20 cellular contexts compared by ENCODE assay signal in genomic region chr13:112982281-112983041, GRCh38. TPM values are rescaled to one million over a fixed set of nuclear protein-coding genes. Genes with fewer than 3 reads are reported as not detected.
DNase-seq lines count a peak whose midpoint lies in the region; ATAC-seq and TF ChIP-seq lines count a peak whose summit lies in the region.
"Had no signal": no experiment of that assay in that cellular context is flagged by ENCODE, and none has a peak within 500 bp of the region (broad histone marks: within the 10 kb centered on the region; RNA-seq: fewer than 3 reads in every experiment).

No MANE protein-coding gene starts in this region.

- no peaks in the 10 kb centered on the region for H3K36me3 Mint-ChIP-seq in activated T-helper 2 cell treated with anti-CD3 and anti-CD28 coated beads, Interferon-gamma antibody, Interleukin-2, Interleukin-4, amounts not matched to agents 10 μg/mL and 5 μg/mL and 100 μg/mL, durations not matched to agents 14 hours and 24 hours and 36 hours (ENCODE audit: low read depth)
- H3K36me3 Mint-ChIP-seq: IgD-negative memory B cell, natural killer cell had no signal

- H3K27ac ChIP-seq in caudate nucleus (ENCODE audit: low read depth, low read length) (peak overlapping the region; percentile 58), layer of hippocampus (ENCODE audit: low read depth, low read length) (peak overlapping the region; percentile 52), stomach (peak overlapping the region; percentile 4 to 48 (median 38))

- no peak overlapping the region for H3K27ac Mint-ChIP-seq in activated T-helper 2 cell treated with anti-CD3 and anti-CD28 coated beads, Interferon-gamma antibody, Interleukin-2, Interleukin-4, amounts not matched to agents 10 μg/mL and 5 μg/mL and 100 μg/mL, durations not matched to agents 14 hours and 24 hours and 36 hours
- H3K27ac Mint-ChIP-seq: natural killer cell; stimulated activated naive CD8-positive, alpha-beta T cell treated with anti-CD3 and anti-CD28 coated beads, Interleukin-15, Interleukin-2, amounts not matched to agents 100 ng/mL and 50 ng/mL, for 24 hours had no signal

- TF ChIP-seq CTCF in stomach (IDR thresholded peaks at IDR 0.05): no peak

- peaks cover 0 to 31% (median 20%) of the 10 kb centered on the region in 4 donors for H3K4me1 ChIP-seq in stomach

- H3K27me3 ChIP-seq in layer of hippocampus (ENCODE audit: control insufficient read depth, insufficient read depth, low read length): peaks cover 2% of the 10 kb centered on the region
- H3K27me3 ChIP-seq in stomach: peaks cover 0 to 19% (median 0%) of the 10 kb centered on the region in 3 donors
- H3K27me3 ChIP-seq: body of pancreas had no signal

- no peak overlapping the region for H3K4me3 Mint-ChIP-seq in activated T-helper 2 cell treated with anti-CD3 and anti-CD28 coated beads, Interferon-gamma antibody, Interleukin-2, Interleukin-4, amounts not matched to agents 10 μg/mL and 5 μg/mL and 100 μg/mL, durations not matched to agents 14 hours and 24 hours and 36 hours (ENCODE audit: low read depth)
- H3K4me3 Mint-ChIP-seq: IgD-negative memory B cell; natural killer cell; stimulated activated naive CD8-positive, alpha-beta T cell treated with anti-CD3 and anti-CD28 coated beads, Interleukin-15, Interleukin-2, amounts not matched to agents 100 ng/mL and 50 ng/mL, for 24 hours had no signal

- no peaks in the 10 kb centered on the region for H3K9me3 Mint-ChIP-seq in activated T-helper 2 cell treated with anti-CD3 and anti-CD28 coated beads, Interferon-gamma antibody, Interleukin-2, Interleukin-4, amounts not matched to agents 10 μg/mL and 5 μg/mL and 100 μg/mL, durations not matched to agents 14 hours and 24 hours and 36 hours
- H3K9me3 Mint-ChIP-seq: IgD-negative memory B cell; natural killer cell; stimulated activated naive CD8-positive, alpha-beta T cell treated with anti-CD3 and anti-CD28 coated beads, Interleukin-15, Interleukin-2, amounts not matched to agents 100 ng/mL and 50 ng/mL, for 24 hours had no signal

- in situ Hi-C loops in G401 (cut with HindIII; ENCODE audit: low sequenced_read_pairs): no loop called here

- no peaks in the 10 kb centered on the region for H3K4me1 Mint-ChIP-seq in activated T-helper 2 cell treated with anti-CD3 and anti-CD28 coated beads, Interferon-gamma antibody, Interleukin-2, Interleukin-4, amounts not matched to agents 10 μg/mL and 5 μg/mL and 100 μg/mL, durations not matched to agents 14 hours and 24 hours and 36 hours (ENCODE audit: low read depth)
- H3K4me1 Mint-ChIP-seq: IgD-negative memory B cell, natural killer cell had no signal

- TF ChIP-seq POLR2A in stomach (IDR thresholded peaks at IDR 0.05): no peak

- H3K36me3 ChIP-seq in stomach: no peaks in the 10 kb centered on the region

- no peaks in the 10 kb centered on the region for H3K9me3 ChIP-seq in stomach
- H3K9me3 ChIP-seq: body of pancreas had no signal

- ATAC-seq in HG02642 (IDR thresholded peaks at IDR 0.05; ENCODE audit: poor library complexity, unreplicated experiment) (no peak), left lobe of liver (no peak)
- ATAC-seq: body of pancreas, natural killer cell had no signal

- WGBS in stomach, 5 donors: 76 to 91% (median 87%) methylated on average over 26 to 33 of the region's 33 CpGs

- H3K27me3 Mint-ChIP-seq in activated T-helper 2 cell treated with anti-CD3 and anti-CD28 coated beads, Interferon-gamma antibody, Interleukin-2, Interleukin-4, amounts not matched to agents 10 μg/mL and 5 μg/mL and 100 μg/mL, durations not matched to agents 14 hours and 24 hours and 36 hours (ENCODE audit: low read depth): no peaks in the 10 kb centered on the region
- H3K27me3 Mint-ChIP-seq: stimulated activated naive CD8-positive, alpha-beta T cell treated with anti-CD3 and anti-CD28 coated beads, Interleukin-15, Interleukin-2, amounts not matched to agents 100 ng/mL and 50 ng/mL, for 24 hours had no signal

- TF ChIP-seq EP300 in stomach (IDR thresholded peaks at IDR 0.05): no peak

- DNase-seq in G401 (ENCODE audit: low spot score) (peak; percentile 70), caudate nucleus (lab: John Stamatoyannopoulos, UW) (no peak), stomach (no peak), left lobe of liver (ENCODE audit: low spot score) (no peak), occipital lobe (lab: John Stamatoyannopoulos, UW) (no peak)
- no peak for DNase-seq in activated T-helper 2 cell treated with anti-CD3 and anti-CD28 coated beads, Interferon-gamma antibody, Interleukin-2, Interleukin-4, amounts not matched to agents 10 μg/mL and 5 μg/mL and 100 μg/mL, durations not matched to agents 14 hours and 24 hours and 36 hours (ENCODE audit: low spot score)
- DNase-seq: activated CD4-positive, alpha-beta T cell treated with anti-CD3 and anti-CD28 coated beads, Interleukin-2, amount 50 U/mL, for 1 hour; activated CD8-positive, alpha-beta memory T cell treated with anti-CD3 and anti-CD28 coated beads, Interleukin-2, amount 50 U/mL, for 4 hours; body of pancreas; C1 segment of cervical spinal cord; kidney; natural killer cell; NCI-H1417 treated with DMSO at 0.1 percent for 48 hours; stimulated activated CD4-positive, alpha-beta T cell treated with anti-CD3 and anti-CD28 coated beads, Interleukin-2, amount 100 ng/mL, for 48 hours; T-helper 1 cell had no signal

- H3K4me3 ChIP-seq in stomach: peak overlapping the region in 2 of 4 donors; percentile 9 to 16
- H3K4me3 ChIP-seq: body of pancreas had no signal

- intact Hi-C loops in stomach (cut with DNase I; ENCODE audit: low total_unique reads): no loop called here
- intact Hi-C loops in activated T-helper 2 cell treated with anti-CD3 and anti-CD28 coated beads, Interferon-gamma antibody, Interleukin-2, Interleukin-4, amounts not matched to agents 10 μg/mL and 5 μg/mL and 100 μg/mL, durations not matched to agents 14 hours and 24 hours and 36 hours (cut with micrococcal nuclease): no loop called here

RNA-seq across cellular contexts. Expression of gene MCF2L, which starts 13.4 kb away (rescaled TPM):
- 2.8 and 4.7 TPM in 2 replicates for total RNA-seq in G401 (2014; rRNA removed; shearing (Covaris generic))
- 100 to 1,000 TPM in 1 of 5 donors, 10 to 100 TPM in 4; 39.1 to 363 (median 58.6) TPM for total RNA-seq in stomach
- 10 to 100 TPM; 10.8 to 20.0 (median 13.3) TPM for polyA plus RNA-seq in stomach
- total RNA-seq in left lobe of liver: 14.9 TPM
- 0.23 TPM in 1 of 2 replicates, not detected in the other for total RNA-seq in activated T-helper 2 cell treated with anti-CD3 and anti-CD28 coated beads, Interferon-gamma antibody, Interleukin-2, Interleukin-4, amounts not matched to agents 10 μg/mL and 5 μg/mL and 100 μg/mL, durations not matched to agents 14 hours and 24 hours and 36 hours
- total RNA-seq in occipital lobe: 146 TPM
- total RNA-seq: M059J had no signal
